ENCODE assay signal across 8 cellular contexts in the genomic region with DNA sequence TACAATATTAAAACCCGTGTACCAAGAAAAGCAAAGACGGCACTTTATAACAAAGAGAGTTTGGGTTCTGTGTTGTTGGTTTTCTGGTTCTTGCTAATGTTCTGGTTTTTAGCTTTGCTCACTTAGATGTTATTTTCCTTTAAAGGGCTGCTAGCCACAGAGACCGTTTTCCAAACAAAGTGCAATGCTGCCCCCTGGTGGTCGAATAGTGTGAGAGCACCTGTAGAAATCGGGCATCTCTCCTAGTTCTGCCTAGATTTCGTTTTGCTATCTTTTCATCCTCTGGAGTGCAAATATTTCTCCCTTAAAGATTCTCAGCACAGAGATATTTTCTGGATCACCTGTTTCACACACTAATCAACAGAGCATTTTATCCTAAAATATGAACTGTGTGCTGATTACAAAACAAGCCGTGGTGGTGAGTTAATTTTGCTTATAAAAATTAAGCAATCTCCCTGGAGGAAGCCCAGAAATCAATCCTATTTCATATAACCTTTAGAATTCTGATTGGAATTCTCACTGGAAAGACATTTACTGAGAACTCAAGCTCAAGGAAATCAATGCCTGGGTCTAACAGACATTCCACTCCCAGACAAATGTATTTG.
A peak's percentile ranks its signal among the peaks of the same experiment; 100 is the strongest.
DNase-seq lines count a peak whose midpoint lies in the region; ATAC-seq, FAIRE-seq and TF ChIP-seq lines count a peak whose summit lies in the region.

No MANE protein-coding gene starts in this region.

- no peak for DNase-seq in GM12892 (ENCODE audit: insufficient read length)
- DNase-seq in NCI-H128 (lab: John Stamatoyannopoulos, UW; ENCODE audit: unreplicated experiment): peak; percentile 22
- DNase-seq in T-helper 1 cell: peak; percentile 17 to 66 (median 47)
- peak; percentile 59 for DNase-seq in amniotic stem cell (lab: John Stamatoyannopoulos, UW)
- peak; percentile 84 for DNase-seq in left cardiac atrium
- DNase-seq in sciatic nerve (ENCODE audit: low spot score): peak; percentile 94

- ATAC-seq in HG02642 (IDR thresholded peaks at IDR 0.05; ENCODE audit: poor library complexity, unreplicated experiment) (peak; percentile 86), left cardiac atrium (peak; percentile 68 to 72), sciatic nerve (peak; percentile 86), HG02840 (IDR thresholded peaks at IDR 0.05; ENCODE audit: low FRiP score, unreplicated experiment) (no peak)

- TF ChIP-seq POLR2A in GM12892 (IDR thresholded peaks at IDR 0.05; ENCODE audit: low read depth, low read length): no peak

- intact Hi-C loops in left cardiac atrium (cut with DNase I) (loop anchor here in 1 of 2 donors (2.0 to 5.0 kb wide), 3 partner anchors 499 to 646 kb away; no protein-coding TSS in a partner anchor), sciatic nerve (cut with DNase I) (no loop called here)

- FAIRE-seq in GM12892 (lab: Jason Lieb, UNC): peak; percentile 92
